22 cellular contexts compared by ENCODE assay signal in the genomic region with DNA sequence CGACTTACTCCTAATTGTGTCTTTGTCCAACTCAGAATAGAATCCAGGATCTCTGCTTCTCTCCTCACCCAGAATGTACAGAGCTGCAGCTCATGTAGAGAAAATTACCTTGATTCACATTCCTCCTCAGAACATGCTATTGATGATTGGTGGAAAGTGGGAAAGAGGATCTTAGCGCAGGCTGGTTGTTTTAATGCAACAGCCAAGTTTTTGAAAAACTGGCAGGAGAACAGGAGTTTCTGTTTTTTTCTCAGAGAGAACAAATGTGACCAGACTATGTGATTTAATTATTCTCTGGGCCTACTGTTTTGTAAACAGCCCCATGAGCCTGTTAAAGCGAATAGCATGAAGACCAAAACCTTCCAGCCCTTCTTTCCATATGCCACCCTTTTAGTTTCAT. TPM values are rescaled to one million over a fixed set of nuclear protein-coding genes. Genes with fewer than 3 reads are reported as not detected.
DNase-seq lines count a peak whose midpoint lies in the region; ATAC-seq and TF ChIP-seq lines count a peak whose summit lies in the region.
"Had no signal": no experiment of that assay in that cellular context is flagged by ENCODE, and none has a peak within 500 bp of the region (broad histone marks: within the 10 kb centered on the region; RNA-seq: fewer than 3 reads in every experiment).

No MANE protein-coding gene starts in this region.

- ATAC-seq in stimulated activated naive CD8-positive, alpha-beta T cell treated with anti-CD3 and anti-CD28 coated beads, Interleukin-15, Interleukin-2, amounts not matched to agents 100 U/mL and 50 U/mL, for 24 hours = no peak
- ATAC-seq in naive B cell (ENCODE audit: low read depth in 2 of 2) (no peak), HG02763 (IDR thresholded peaks at IDR 0.05; ENCODE audit: unreplicated experiment) (no peak)

- no peak for DNase-seq in stimulated activated naive CD8-positive, alpha-beta T cell treated with anti-CD3 and anti-CD28 coated beads, Interleukin-15, Interleukin-2, amounts not matched to agents 100 U/mL and 50 U/mL, for 24 hours
- DNase-seq in dorsolateral prefrontal cortex (no peak), naive B cell (no peak), H7 (no peak), NCI-H1092 (lab: John Stamatoyannopoulos, UW) (no peak)
- DNase-seq: ACHN; Calu3; CD8-positive, alpha-beta memory T cell; HFFc6; Karpas-422; MV-4-11; NCI-H1417; NCI-H1694 treated with DMSO at 0.1 percent for 48 hours; NCI-H2081 treated with DMSO at 0.1 percent for 48 hours; NCI-H2171 treated with DMSO at 0.1 percent for 48 hours; NCI-H526; Peyer's patch had no signal

- H3K27me3 ChIP-seq in dorsolateral prefrontal cortex = no peaks in the 10 kb centered on the region
- H3K27me3 ChIP-seq in H7 (ENCODE audit: control insufficient read depth, insufficient read depth, low read length) = no peaks in the 10 kb centered on the region
- H3K27me3 ChIP-seq: Peyer's patch had no signal

- no peak overlapping the region for H3K4me3 ChIP-seq in dorsolateral prefrontal cortex
- no peak overlapping the region for H3K4me3 ChIP-seq in H7 (ENCODE audit: insufficient read depth, low read depth, low read length)
- H3K4me3 ChIP-seq: Peyer's patch had no signal

- H3K27me3 Mint-ChIP-seq in stimulated activated naive CD8-positive, alpha-beta T cell treated with anti-CD3 and anti-CD28 coated beads, Interleukin-15, Interleukin-2, amounts not matched to agents 100 ng/mL and 50 ng/mL, for 24 hours = no peaks in the 10 kb centered on the region
- no peaks in the 10 kb centered on the region for H3K27me3 Mint-ChIP-seq in naive B cell
- H3K27me3 Mint-ChIP-seq: CD8-positive, alpha-beta memory T cell had no signal

- intact Hi-C loops in dorsolateral prefrontal cortex (cut with DNase I) = loop anchor here (5.0 kb wide), 4 partner anchors 33 to 453 kb away; a partner anchor contains a TSS

- peaks cover 6% of the 10 kb centered on the region for H3K36me3 ChIP-seq in H7 (replicated peaks; ENCODE audit: control insufficient read depth, insufficient read depth, low read length)

- peak in 1 of 56 donors; percentile 12 for TF ChIP-seq CTCF in dorsolateral prefrontal cortex (IDR thresholded peaks at IDR 0.05 in 54 of 56, conservative IDR thresholded peaks at IDR 0.05 in 2 of 56; ENCODE audit: low read depth in 1 of 56, partially characterized antibody in 56 of 56)

- peaks cover 43% of the 10 kb centered on the region for H3K36me3 Mint-ChIP-seq in stimulated activated naive CD8-positive, alpha-beta T cell treated with anti-CD3 and anti-CD28 coated beads, Interleukin-15, Interleukin-2, amounts not matched to agents 100 ng/mL and 50 ng/mL, for 24 hours (ENCODE audit: low read depth)
- H3K36me3 Mint-ChIP-seq in naive B cell = no peaks in the 10 kb centered on the region

- H3K9me3 Mint-ChIP-seq in stimulated activated naive CD8-positive, alpha-beta T cell treated with anti-CD3 and anti-CD28 coated beads, Interleukin-15, Interleukin-2, amounts not matched to agents 100 ng/mL and 50 ng/mL, for 24 hours = no peaks in the 10 kb centered on the region
- no peaks in the 10 kb centered on the region for H3K9me3 Mint-ChIP-seq in naive B cell
- H3K9me3 Mint-ChIP-seq: CD8-positive, alpha-beta memory T cell; HFFc6 had no signal

- no peaks in the 10 kb centered on the region for H3K4me1 Mint-ChIP-seq in stimulated activated naive CD8-positive, alpha-beta T cell treated with anti-CD3 and anti-CD28 coated beads, Interleukin-15, Interleukin-2, amounts not matched to agents 100 ng/mL and 50 ng/mL, for 24 hours (ENCODE audit: low read depth)
- H3K4me1 Mint-ChIP-seq in naive B cell = peaks cover 13 to 30% (median 28%) of the 10 kb centered on the region in 3 donors

- H3K4me3 Mint-ChIP-seq in stimulated activated naive CD8-positive, alpha-beta T cell treated with anti-CD3 and anti-CD28 coated beads, Interleukin-15, Interleukin-2, amounts not matched to agents 100 ng/mL and 50 ng/mL, for 24 hours = no peak overlapping the region
- no peak overlapping the region for H3K4me3 Mint-ChIP-seq in naive B cell
- H3K4me3 Mint-ChIP-seq: CD8-positive, alpha-beta memory T cell; HFFc6 had no signal

- H3K27ac ChIP-seq in dorsolateral prefrontal cortex = peak overlapping the region in 57 of 59 donors; percentile 3 to 87 (median 67)
- peak overlapping the region; percentile 66 for H3K27ac ChIP-seq in temporal lobe (ENCODE audit: low read depth, low read length)
- H3K27ac ChIP-seq: 22Rv1, C4-2B, Peyer's patch had no signal

- peak overlapping the region; percentile 43 for H3K27ac Mint-ChIP-seq in stimulated activated naive CD8-positive, alpha-beta T cell treated with anti-CD3 and anti-CD28 coated beads, Interleukin-15, Interleukin-2, amounts not matched to agents 100 ng/mL and 50 ng/mL, for 24 hours
- H3K27ac Mint-ChIP-seq in naive B cell = peak overlapping the region in 5 of 6 donors; percentile 36 to 80 (median 46)
- H3K27ac Mint-ChIP-seq: HFFc6 had no signal

RNA-seq across cellular contexts. Expression of a gene that starts 19.1 kb away (rescaled TPM):
- total RNA-seq in dorsolateral prefrontal cortex = 10 to 100 TPM in 86 of 120 experiments, 1 to 10 TPM in 34; 5.0 to 35.2 (median 12.5) TPM
- polyA plus RNA-seq in naive B cell (ENCODE audit: low read depth in 6 of 6) = 10 to 100 TPM in 1 of 6 donors, 1 to 10 TPM in 5; 2.1 to 10.4 (median 5.7) TPM
- total RNA-seq in temporal lobe = 2.5 TPM
- 3.1 and 4.5 TPM in 2 replicates for total RNA-seq in H7 (2014; rRNA removed; shearing (Covaris generic))

RNA-seq across cellular contexts. Expression of a gene that starts 50.7 kb away (rescaled TPM):
- 10 to 100 TPM; 25.6 to 48.0 (median 34.6) TPM for total RNA-seq in dorsolateral prefrontal cortex
- polyA plus RNA-seq in naive B cell (ENCODE audit: low read depth in 6 of 6) = 10 to 100 TPM in 2 of 6 donors, 1 to 10 TPM in 4; 6.5 to 11.3 (median 9.2) TPM
- total RNA-seq in temporal lobe = 17.5 TPM
- total RNA-seq in H7 (2014; rRNA removed; shearing (Covaris generic)) = 18.7 and 22.7 TPM in 2 replicates

RNA-seq across cellular contexts. Expression of a gene that starts 51.2 kb away (rescaled TPM):
- 10 to 100 TPM in 58 of 120 experiments, 1 to 10 TPM in 62; 4.0 to 15.7 (median 9.8) TPM for total RNA-seq in dorsolateral prefrontal cortex
- 1 to 10 TPM; 4.5 to 8.4 (median 6.0) TPM for polyA plus RNA-seq in naive B cell (ENCODE audit: low read depth in 6 of 6)
- total RNA-seq in temporal lobe = 5.9 TPM
- 4.2 and 7.6 TPM in 2 replicates for total RNA-seq in H7 (2014; rRNA removed; shearing (Covaris generic))
